8 cellular contexts compared by ENCODE assay signal in the genomic region with DNA sequence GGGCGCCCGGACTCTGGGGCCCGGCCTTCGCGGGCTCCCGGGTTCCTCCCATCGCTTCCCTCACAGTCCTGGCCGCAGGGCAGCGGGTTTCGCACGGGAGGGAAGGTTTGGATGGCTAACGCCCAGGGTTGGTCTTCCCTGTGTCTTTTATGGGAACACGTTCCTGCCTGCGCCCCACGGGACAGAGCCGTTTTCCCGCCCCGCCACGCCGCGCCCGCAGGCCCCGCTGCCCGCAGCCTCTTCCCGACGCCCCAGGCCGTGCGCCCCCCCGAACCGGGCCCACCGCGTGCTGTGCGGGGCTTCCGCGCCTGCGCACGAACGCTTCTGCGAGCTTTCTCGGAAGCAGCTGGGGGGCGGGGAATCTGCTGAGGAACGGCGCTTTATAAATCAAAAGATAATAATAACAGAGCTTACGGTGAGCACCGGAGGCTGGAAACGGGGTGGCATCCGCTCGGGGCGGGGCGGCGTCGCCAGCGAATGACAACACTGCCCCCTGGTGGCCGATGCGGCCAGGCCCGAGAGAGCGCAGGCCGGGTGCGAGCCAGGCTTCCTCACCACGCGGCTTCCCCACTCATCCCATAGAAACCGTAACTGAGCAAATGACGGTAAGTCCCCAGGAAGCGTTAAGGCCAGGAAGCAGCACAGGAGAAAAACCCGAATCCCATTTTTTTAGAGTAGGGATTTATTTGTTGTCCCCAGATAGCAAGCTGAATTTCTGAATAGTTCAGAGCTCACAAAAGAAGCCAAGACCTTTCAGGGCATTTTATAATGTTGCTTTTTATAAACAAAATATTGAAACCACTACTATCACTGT.
A peak's percentile ranks its signal among the peaks of the same experiment; 100 is the strongest.
DNase-seq lines count a peak whose midpoint lies in the region; ATAC-seq, FAIRE-seq and TF ChIP-seq lines count a peak whose summit lies in the region.

No MANE protein-coding gene starts in this region.

- peak overlapping the region; percentile 68 to 71 for H3K4me3 Mint-ChIP-seq in effector memory CD8-positive, alpha-beta T cell
- H3K4me3 Mint-ChIP-seq in memory B cell, result peak overlapping the region; percentile 77

- H3K4me1 ChIP-seq in A549, result peaks cover 51% of the 10 kb centered on the region

- peak overlapping the region; percentile 81 to 95 for H3K27ac ChIP-seq in A549

- DNase-seq in A549 (ENCODE audit: low read depth in 1 of 2, low spot score in 1 of 2) (peak; percentile 55 to 87), NCI-H82 treated with DMSO at 0.1 percent for 48 hours (lab: John Stamatoyannopoulos, UW; ENCODE audit: unreplicated experiment) (peak; percentile 45), memory B cell (ENCODE audit: low spot score in 2 of 2) (peak; percentile 78 to 85)
- DNase-seq in activated CD8-positive, alpha-beta memory T cell treated with anti-CD3 and anti-CD28 coated beads for 24 hours, result peak; percentile 96
- peak; percentile 76 to 77 (median 77) for DNase-seq in effector memory CD8-positive, alpha-beta T cell
- DNase-seq in stimulated activated CD4-positive, alpha-beta T cell treated with anti-CD3 and anti-CD28 coated beads, TNF-alpha, amount 100 ng/mL, for 4 hours (ENCODE audit: low read depth in 3 of 3), result peak; percentile 67 to 88 (median 74)

- H3K4me1 Mint-ChIP-seq in effector memory CD8-positive, alpha-beta T cell (ENCODE audit: low read depth in 2 of 2), result peaks cover 0 to 4% of the 10 kb centered on the region in 2 donors
- H3K4me1 Mint-ChIP-seq in memory B cell, result no peaks in the 10 kb centered on the region

- WGBS in A549 (ENCODE audit: missing lambda C conversion rate), result 2% methylated on average over 25 of the region's 65 CpGs

- H3K27me3 Mint-ChIP-seq in effector memory CD8-positive, alpha-beta T cell, result peaks cover 32 to 49% of the 10 kb centered on the region in 2 donors
- peaks cover 7% of the 10 kb centered on the region for H3K27me3 Mint-ChIP-seq in memory B cell

- POLR2A ChIA-PET in A549 (lab: Yijun Ruan, JAX), result interaction anchor here (1.3 kb wide), 1 partner anchor 1024 kb away, joined by 5 read pairs; a partner anchor contains a TSS

- H3K36me3 Mint-ChIP-seq in effector memory CD8-positive, alpha-beta T cell (ENCODE audit: insufficient read depth), result no peaks in the 10 kb centered on the region
- H3K36me3 Mint-ChIP-seq in memory B cell, result no peaks in the 10 kb centered on the region

- peak overlapping the region; percentile 36 for H3K4me3 ChIP-seq in A549

- peak; percentile 88 to 93 for ATAC-seq in A549
- ATAC-seq in GM18858 (IDR thresholded peaks at IDR 0.05; ENCODE audit: unreplicated experiment), result peak; percentile 57
- peak; percentile 64 for ATAC-seq in HG03565 (IDR thresholded peaks at IDR 0.05; ENCODE audit: unreplicated experiment)
- peak; percentile 99 for ATAC-seq in effector memory CD8-positive, alpha-beta T cell (replicated peaks)
- ATAC-seq in memory B cell (ENCODE audit: low read depth), result peak; percentile 97

- H3K9me3 ChIP-seq in A549, result no peaks in the 10 kb centered on the region

- TF ChIP-seq RAD21 in A549 (conservative IDR thresholded peaks at IDR 0.05 in 1 of 2, IDR thresholded peaks at IDR 0.05 in 1 of 2), result peak; percentile 85 to 97

- TF ChIP-seq EP300 in A549 (IDR thresholded peaks at IDR 0.05), result no peak

- no peak for TF ChIP-seq POLR2A in A549 (IDR thresholded peaks at IDR 0.05; ENCODE audit: low read length)

- TF ChIP-seq CTCF in A549 (IDR thresholded peaks at IDR 0.05), result peak; percentile 81

- FAIRE-seq in A549 (lab: Jason Lieb, UNC), result no peak

- no peaks in the 10 kb centered on the region for H3K9me3 Mint-ChIP-seq in effector memory CD8-positive, alpha-beta T cell
- no peaks in the 10 kb centered on the region for H3K9me3 Mint-ChIP-seq in memory B cell

- CTCF ChIA-PET in A549 (lab: Yijun Ruan, JAX), result interaction anchor here (0.6 to 5.2 kb wide), 54 partner anchors 9 to 1040 kb away, joined by 3 to 49 read pairs (median 4); no protein-coding TSS in a partner anchor

- H3K27ac Mint-ChIP-seq in effector memory CD8-positive, alpha-beta T cell, result peak overlapping the region in 1 of 2 donors; percentile 8
- H3K27ac Mint-ChIP-seq in memory B cell, result no peak overlapping the region

- H3K4me2 ChIP-seq in A549, result peak overlapping the region; percentile 70

TF ChIP-seq in A549, 52 proteins besides CTCF, POLR2A, EP300 and RAD21 (continues in another document):
- TF ChIP-seq HOXB13 (CRISPR knock-in tag; IDR thresholded peaks at IDR 0.05; ENCODE audit: low read depth) (peak; percentile 78; the same call in 1 of the 2 replicates), SMC3 (IDR thresholded peaks at IDR 0.05) (peak; percentile 93), TP53 (CRISPR knock-in tag; IDR thresholded peaks at IDR 0.05) (no peak), FOXS1 (CRISPR knock-in tag; IDR thresholded peaks at IDR 0.05) (no peak), PHF8 (IDR thresholded peaks at IDR 0.05; ENCODE audit: borderline replicate concordance, low read depth) (0 out of 2 replicates have a peak, but pooled peaks have one; percentile 32), FOSL2 (IDR thresholded peaks at IDR 0.05) (no peak), FOSL2 (CRISPR knock-in tag; IDR thresholded peaks at IDR 0.05) (no peak), KDM5A (IDR thresholded peaks at IDR 0.05) (no peak), RFX5 (IDR thresholded peaks at IDR 0.05) (no peak), EHF (CRISPR knock-in tag; IDR thresholded peaks at IDR 0.05) (peak; percentile 80; the same call in 1 of the 2 replicates), MAZ (IDR thresholded peaks at IDR 0.05; ENCODE audit: borderline replicate concordance, low read depth, low read length) (no peak), HDAC2 (IDR thresholded peaks at IDR 0.05) (no peak), MYC (IDR thresholded peaks at IDR 0.05; ENCODE audit: borderline replicate concordance, low read length) (no peak), HOXB5 (CRISPR knock-in tag; IDR thresholded peaks at IDR 0.05) (peak; percentile 83; the same call in 1 of the 2 replicates), ZFP36 (IDR thresholded peaks at IDR 0.05; ENCODE audit: borderline replicate concordance, partially characterized antibody) (no peak), CBX2 (IDR thresholded peaks at IDR 0.05; ENCODE audit: borderline replicate concordance, low read depth) (no peak), RCOR1 (IDR thresholded peaks at IDR 0.05; ENCODE audit: low read depth, low read length) (no peak), GATA3 (IDR thresholded peaks at IDR 0.05; ENCODE audit: borderline replicate concordance) (peak; percentile 19; the same call in 1 of the 2 replicates), NFE2L2 (conservative IDR thresholded peaks at IDR 0.05; ENCODE audit: low read length) (no peak), JUN (IDR thresholded peaks at IDR 0.05) (peak in 1 of 2 experiments; percentile 50; a peak in 1 of 5 replicates), HEYL (CRISPR knock-in tag; IDR thresholded peaks at IDR 0.05) (no peak), MAFK (IDR thresholded peaks at IDR 0.05; ENCODE audit: partially characterized antibody) (no peak)
- TF ChIP-seq, protein P1, sequence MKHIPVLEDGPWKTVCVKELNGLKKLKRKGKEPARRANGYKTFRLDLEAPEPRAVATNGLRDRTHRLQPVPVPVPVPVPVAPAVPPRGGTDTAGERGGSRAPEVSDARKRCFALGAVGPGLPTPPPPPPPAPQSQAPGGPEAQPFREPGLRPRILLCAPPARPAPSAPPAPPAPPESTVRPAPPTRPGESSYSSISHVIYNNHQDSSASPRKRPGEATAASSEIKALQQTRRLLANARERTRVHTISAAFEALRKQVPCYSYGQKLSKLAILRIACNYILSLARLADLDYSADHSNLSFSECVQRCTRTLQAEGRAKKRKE (CRISPR knock-in tag; IDR thresholded peaks at IDR 0.05; ENCODE audit: low read depth), result peak; percentile 87
- TF ChIP-seq, protein P2, sequence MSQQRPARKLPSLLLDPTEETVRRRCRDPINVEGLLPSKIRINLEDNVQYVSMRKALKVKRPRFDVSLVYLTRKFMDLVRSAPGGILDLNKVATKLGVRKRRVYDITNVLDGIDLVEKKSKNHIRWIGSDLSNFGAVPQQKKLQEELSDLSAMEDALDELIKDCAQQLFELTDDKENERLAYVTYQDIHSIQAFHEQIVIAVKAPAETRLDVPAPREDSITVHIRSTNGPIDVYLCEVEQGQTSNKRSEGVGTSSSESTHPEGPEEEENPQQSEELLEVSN (IDR thresholded peaks at IDR 0.05; ENCODE audit: borderline replicate concordance, low read depth), result peak; percentile 81
- TF ChIP-seq, protein P3, sequence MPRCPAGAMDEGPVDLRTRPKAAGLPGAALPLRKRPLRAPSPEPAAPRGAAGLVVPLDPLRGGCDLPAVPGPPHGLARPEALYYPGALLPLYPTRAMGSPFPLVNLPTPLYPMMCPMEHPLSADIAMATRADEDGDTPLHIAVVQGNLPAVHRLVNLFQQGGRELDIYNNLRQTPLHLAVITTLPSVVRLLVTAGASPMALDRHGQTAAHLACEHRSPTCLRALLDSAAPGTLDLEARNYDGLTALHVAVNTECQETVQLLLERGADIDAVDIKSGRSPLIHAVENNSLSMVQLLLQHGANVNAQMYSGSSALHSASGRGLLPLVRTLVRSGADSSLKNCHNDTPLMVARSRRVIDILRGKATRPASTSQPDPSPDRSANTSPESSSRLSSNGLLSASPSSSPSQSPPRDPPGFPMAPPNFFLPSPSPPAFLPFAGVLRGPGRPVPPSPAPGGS (IDR thresholded peaks at IDR 0.05), result no peak
- TF ChIP-seq, protein P4, sequence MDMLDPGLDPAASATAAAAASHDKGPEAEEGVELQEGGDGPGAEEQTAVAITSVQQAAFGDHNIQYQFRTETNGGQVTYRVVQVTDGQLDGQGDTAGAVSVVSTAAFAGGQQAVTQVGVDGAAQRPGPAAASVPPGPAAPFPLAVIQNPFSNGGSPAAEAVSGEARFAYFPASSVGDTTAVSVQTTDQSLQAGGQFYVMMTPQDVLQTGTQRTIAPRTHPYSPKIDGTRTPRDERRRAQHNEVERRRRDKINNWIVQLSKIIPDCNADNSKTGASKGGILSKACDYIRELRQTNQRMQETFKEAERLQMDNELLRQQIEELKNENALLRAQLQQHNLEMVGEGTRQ (IDR thresholded peaks at IDR 0.05), result no peak
- TF ChIP-seq, protein P5, sequence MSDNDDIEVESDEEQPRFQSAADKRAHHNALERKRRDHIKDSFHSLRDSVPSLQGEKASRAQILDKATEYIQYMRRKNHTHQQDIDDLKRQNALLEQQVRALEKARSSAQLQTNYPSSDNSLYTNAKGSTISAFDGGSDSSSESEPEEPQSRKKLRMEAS (IDR thresholded peaks at IDR 0.05), result peak; percentile 86
- TF ChIP-seq, protein P6, sequence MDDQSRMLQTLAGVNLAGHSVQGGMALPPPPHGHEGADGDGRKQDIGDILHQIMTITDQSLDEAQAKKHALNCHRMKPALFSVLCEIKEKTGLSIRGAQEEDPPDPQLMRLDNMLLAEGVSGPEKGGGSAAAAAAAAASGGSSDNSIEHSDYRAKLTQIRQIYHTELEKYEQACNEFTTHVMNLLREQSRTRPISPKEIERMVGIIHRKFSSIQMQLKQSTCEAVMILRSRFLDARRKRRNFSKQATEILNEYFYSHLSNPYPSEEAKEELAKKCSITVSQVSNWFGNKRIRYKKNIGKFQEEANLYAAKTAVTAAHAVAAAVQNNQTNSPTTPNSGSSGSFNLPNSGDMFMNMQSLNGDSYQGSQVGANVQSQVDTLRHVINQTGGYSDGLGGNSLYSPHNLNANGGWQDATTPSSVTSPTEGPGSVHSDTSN (IDR thresholded peaks at IDR 0.05), result no peak

Comparison
In these comparisons a context has a peak if more than half of its experiments do, and no peak if none do; other contexts are left out.
1. Peak in every context shown above with its lines: DNase-seq, ATAC-seq, H3K4me3 ChIP-seq and H3K27ac ChIP-seq.
2. DNase-seq: peak in every context shown above with its lines; median percentile 96 in activated CD8-positive, alpha-beta memory T cell treated with anti-CD3 and anti-CD28 coated beads for 24 hours; 82 in memory B cell; 77 in effector memory CD8-positive, alpha-beta T cell; 74 in stimulated activated CD4-positive, alpha-beta T cell treated with anti-CD3 and anti-CD28 coated beads, TNF-alpha, amount 100 ng/mL, for 4 hours; 71 in A549; 45 in NCI-H82 treated with DMSO at 0.1 percent for 48 hours.